ENCODE assay signal across 9 cellular contexts in genomic region chr17:21375757-21376584, GRCh38. TPM values are rescaled to one million over a fixed set of nuclear protein-coding genes. Genes with fewer than 3 reads are reported as not detected.
A peak's percentile ranks its signal among the peaks of the same experiment; 100 is the strongest.
DNase-seq lines count a peak whose midpoint lies in the region; ATAC-seq lines count a peak whose summit lies in the region.
"Had no signal": no experiment of that assay in that cellular context is flagged by ENCODE, and none has a peak within 500 bp of the region (broad histone marks: within the 10 kb centered on the region; RNA-seq: fewer than 3 reads in every experiment).

Gene KCNJ12 (plus strand): TSS chr17:21376357. CDS start chr17:21415343, 38,986 bp downstream.

- H3K9me3 Mint-ChIP-seq in naive thymus-derived CD8-positive, alpha-beta T cell = no peaks in the 10 kb centered on the region
- H3K9me3 Mint-ChIP-seq: activated naive CD8-positive, alpha-beta T cell treated with anti-CD3 and anti-CD28 coated beads, Interleukin-2, amount 10 ng/mL, durations not matched to agents 7 days and 5 days had no signal

- peaks cover 7 to 27% (median 16%) of the 10 kb centered on the region in 4 donors for H3K4me1 Mint-ChIP-seq in naive thymus-derived CD8-positive, alpha-beta T cell
- H3K4me1 Mint-ChIP-seq: activated naive CD8-positive, alpha-beta T cell treated with anti-CD3 and anti-CD28 coated beads, Interleukin-2, amount 10 ng/mL, durations not matched to agents 7 days and 5 days had no signal

- peaks cover 4 to 52% (median 24%) of the 10 kb centered on the region in 5 donors for H3K27me3 Mint-ChIP-seq in naive thymus-derived CD8-positive, alpha-beta T cell

- peaks cover 8 to 9% of the 10 kb centered on the region in 2 donors for H3K4me1 ChIP-seq in esophagus (ENCODE audit: control insufficient read depth in 2 of 2, insufficient read depth in 2 of 2, low read length in 1 of 2)

- peak; percentile 39 to 55 for ATAC-seq in naive thymus-derived CD8-positive, alpha-beta T cell
- ATAC-seq in HG02981 (IDR thresholded peaks at IDR 0.05; ENCODE audit: unreplicated experiment) = no peak
- ATAC-seq in HG02884 (IDR thresholded peaks at IDR 0.05; ENCODE audit: unreplicated experiment) = no peak

- no peak within 1 kb of the TSS for H3K27ac Mint-ChIP-seq in naive thymus-derived CD8-positive, alpha-beta T cell
- H3K27ac Mint-ChIP-seq: activated naive CD8-positive, alpha-beta T cell treated with anti-CD3 and anti-CD28 coated beads, Interleukin-2, amount 10 ng/mL, durations not matched to agents 7 days and 5 days had no signal

- no peaks in the 10 kb centered on the region for H3K9me3 ChIP-seq in MG63
- peaks cover 0 to 2% of the 10 kb centered on the region in 2 donors for H3K9me3 ChIP-seq in esophagus (ENCODE audit: control insufficient read depth in 2 of 2, insufficient read depth in 1 of 2, low read depth in 1 of 2, low read length in 1 of 2)

- no peaks in the 10 kb centered on the region for H3K27me3 ChIP-seq in MG63
- no peaks in the 10 kb centered on the region for H3K27me3 ChIP-seq in esophagus (ENCODE audit: control insufficient read depth in 1 of 2, insufficient read depth in 2 of 2, low read length in 2 of 2)

- peak within 1 kb of the TSS; percentile 56 for H3K4me3 ChIP-seq in MG63
- H3K4me3 ChIP-seq in esophagus (ENCODE audit: low read depth in 1 of 2, low read length in 2 of 2) = peak within 1 kb of the TSS; percentile 23 to 27

- H3K36me3 ChIP-seq in MG63 = no peaks in the 10 kb centered on the region
- H3K36me3 ChIP-seq in esophagus (ENCODE audit: control insufficient read depth in 2 of 2, insufficient read depth in 2 of 2, low read length in 1 of 2) = no peaks in the 10 kb centered on the region

- peak within 1 kb of the TSS; percentile 37 to 82 (median 64) for H3K4me3 Mint-ChIP-seq in naive thymus-derived CD8-positive, alpha-beta T cell

- H3K36me3 Mint-ChIP-seq in naive thymus-derived CD8-positive, alpha-beta T cell = peaks cover 0 to 2% (median 0%) of the 10 kb centered on the region in 3 donors
- H3K36me3 Mint-ChIP-seq: activated naive CD8-positive, alpha-beta T cell treated with anti-CD3 and anti-CD28 coated beads, Interleukin-2, amount 10 ng/mL, durations not matched to agents 7 days and 5 days had no signal

- DNase-seq in AG20443 (ENCODE audit: low spot score) = peak; percentile 62
- DNase-seq in MG63 = no peak
- DNase-seq in naive thymus-derived CD8-positive, alpha-beta T cell = peak in 1 of 10 donors; percentile 8
- no peak for DNase-seq in NCI-H82 (lab: John Stamatoyannopoulos, UW)
- no peak for DNase-seq in NK-92 (lab: John Stamatoyannopoulos, UW; ENCODE audit: unreplicated experiment)
- DNase-seq: activated naive CD8-positive, alpha-beta T cell treated with anti-CD3 and anti-CD28 coated beads, Interleukin-2, amount 10 ng/mL, durations not matched to agents 7 days and 5 days had no signal

- POLR2A ChIA-PET in naive thymus-derived CD8-positive, alpha-beta T cell (lab: Charles Lee) = no interaction called here

- no peak within 1 kb of the TSS for H3K27ac ChIP-seq in esophagus (ENCODE audit: low read depth in 2 of 2, low read length in 1 of 2)

- 6 to 10% methylated on average over 59 to 69 of the region's 69 CpGs for WGBS in esophagus, 2 donors

RNA-seq across cellular contexts. Expression of gene KCNJ12, which starts in this region (rescaled TPM):
- 5.2 and 5.6 TPM in 2 replicates for total RNA-seq in MG63 (2014; rRNA removed; shearing (Covaris generic); ENCODE audit: low replicate concordance)
- under 1 TPM; 0.06 to 0.09 TPM for polyA plus RNA-seq in esophagus
- total RNA-seq in naive thymus-derived CD8-positive, alpha-beta T cell = not detected
- polyA plus RNA-seq in naive thymus-derived CD8-positive, alpha-beta T cell = under 1 TPM in 2 of 3 donors, not detected in 1; 0.16 to 0.18 TPM
- total RNA-seq: activated naive CD8-positive, alpha-beta T cell treated with anti-CD3 and anti-CD28 coated beads, Interleukin-2, amount 10 ng/mL, durations not matched to agents 7 days and 5 days had no signal

Comparison
In these comparisons a context has a peak if more than half of its experiments do, and no peak if none do; other contexts are left out.
1. Peak in ATAC-seq in naive thymus-derived CD8-positive, alpha-beta T cell; RNA of the gene not detected or under 1 TPM.